Comparison of ENCODE assay signal across 9 cellular contexts in genomic region chr2:27496357-27497287, GRCh38. TPM values are rescaled to one million over a fixed set of nuclear protein-coding genes. Genes with fewer than 3 reads are reported as not detected.
DNase-seq lines count a peak whose midpoint lies in the region; ATAC-seq lines count a peak whose summit lies in the region.
"Had no signal": no experiment of that assay in that cellular context is flagged by ENCODE, and none has a peak within 500 bp of the region (broad histone marks: within the 10 kb centered on the region; RNA-seq: fewer than 3 reads in every experiment).

TSS of gene GCKR (plus strand) at chr2:27496839. CDS start at chr2:27496905, 66 bp downstream.

- no peak within 1 kb of the TSS for H3K4me3 ChIP-seq in CD4-positive, alpha-beta memory T cell (ENCODE audit: low read length in 2 of 2)
- H3K4me3 ChIP-seq in naive thymus-derived CD4-positive, alpha-beta T cell (ENCODE audit: low read length): no peak within 1 kb of the TSS

- no peaks in the 10 kb centered on the region for H3K36me3 ChIP-seq in CD4-positive, alpha-beta memory T cell (ENCODE audit: insufficient read depth, low read length)
- H3K36me3 ChIP-seq in naive thymus-derived CD4-positive, alpha-beta T cell (ENCODE audit: control insufficient read depth in 2 of 3, insufficient read depth in 3 of 3, low read length in 3 of 3): no peaks in the 10 kb centered on the region

- DNase-seq in CD4-positive, alpha-beta memory T cell: no peak
- DNase-seq in naive thymus-derived CD4-positive, alpha-beta T cell: no peak
- DNase-seq in GOT3 (lab: John Stamatoyannopoulos, UW): no peak
- DNase-seq in superior temporal gyrus (ENCODE audit: extremely low spot score): no peak
- no peak for DNase-seq in mesenteric fat pad (ENCODE audit: low spot score)

- H3K9me3 Mint-ChIP-seq in CD4-positive, alpha-beta memory T cell: no peaks in the 10 kb centered on the region
- no peaks in the 10 kb centered on the region for H3K9me3 Mint-ChIP-seq in IgD-negative memory B cell
- H3K9me3 Mint-ChIP-seq in dendritic cell treated with granulocyte-macrophage colony-stimulating factor and Interleukin-4, amounts not matched to agents 40 ng/mL and 50 ng/mL, for 4 days: no peaks in the 10 kb centered on the region
- H3K9me3 Mint-ChIP-seq in naive thymus-derived CD4-positive, alpha-beta T cell: peaks cover 0 to 2% (median 0%) of the 10 kb centered on the region in 11 donors

- H3K4me1 Mint-ChIP-seq in CD4-positive, alpha-beta memory T cell: peaks cover 2 to 13% (median 8%) of the 10 kb centered on the region in 4 donors
- H3K4me1 Mint-ChIP-seq in IgD-negative memory B cell: peaks cover 3 to 8% (median 5%) of the 10 kb centered on the region in 3 donors
- peaks cover 50% of the 10 kb centered on the region for H3K4me1 Mint-ChIP-seq in dendritic cell treated with granulocyte-macrophage colony-stimulating factor and Interleukin-4, amounts not matched to agents 40 ng/mL and 50 ng/mL, for 4 days (ENCODE audit: low read depth)
- H3K4me1 Mint-ChIP-seq in naive thymus-derived CD4-positive, alpha-beta T cell: peaks cover 6 to 17% (median 8%) of the 10 kb centered on the region in 7 donors

- CTCF ChIA-PET in CD4-positive, alpha-beta memory T cell (lab: Charles Lee; ENCODE audit: partially characterized antibody): no interaction called here
- CTCF ChIA-PET in naive thymus-derived CD4-positive, alpha-beta T cell (lab: Charles Lee): no interaction called here

- peaks cover 31% of the 10 kb centered on the region for H3K27me3 ChIP-seq in CD4-positive, alpha-beta memory T cell (ENCODE audit: insufficient read depth, low read length)
- H3K27me3 ChIP-seq in naive thymus-derived CD4-positive, alpha-beta T cell (ENCODE audit: control insufficient read depth in 2 of 2, insufficient read depth in 2 of 2, low read length in 2 of 2): peaks cover 7 to 9% of the 10 kb centered on the region in 2 donors

- H3K36me3 Mint-ChIP-seq in CD4-positive, alpha-beta memory T cell: no peaks in the 10 kb centered on the region
- H3K36me3 Mint-ChIP-seq in IgD-negative memory B cell: no peaks in the 10 kb centered on the region
- no peaks in the 10 kb centered on the region for H3K36me3 Mint-ChIP-seq in dendritic cell treated with granulocyte-macrophage colony-stimulating factor and Interleukin-4, amounts not matched to agents 40 ng/mL and 50 ng/mL, for 4 days (ENCODE audit: low read depth)
- H3K36me3 Mint-ChIP-seq in naive thymus-derived CD4-positive, alpha-beta T cell: peaks cover 0 to 5% (median 0%) of the 10 kb centered on the region in 5 donors

- POLR2A ChIA-PET in CD4-positive, alpha-beta memory T cell (lab: Charles Lee; ENCODE audit: partially characterized antibody): interaction anchor here (1.3 kb wide), 1 partner anchor 69 kb away, joined by 3 read pairs; no protein-coding TSS in a partner anchor
- POLR2A ChIA-PET in naive thymus-derived CD4-positive, alpha-beta T cell (lab: Charles Lee): no interaction called here

- intact Hi-C loops in CD4-positive, alpha-beta memory T cell (cut with micrococcal nuclease): no loop called here
- intact Hi-C loops in dendritic cell treated with granulocyte-macrophage colony-stimulating factor and Interleukin-4, amounts not matched to agents 40 ng/mL and 50 ng/mL, for 4 days (cut with micrococcal nuclease): no loop called here
- intact Hi-C loops in naive thymus-derived CD4-positive, alpha-beta T cell (cut with micrococcal nuclease): no loop called here

- ATAC-seq in naive thymus-derived CD4-positive, alpha-beta T cell: peak; percentile 69
- ATAC-seq in GM19463 (IDR thresholded peaks at IDR 0.05; ENCODE audit: unreplicated experiment): no peak

- H3K27me3 Mint-ChIP-seq in CD4-positive, alpha-beta memory T cell: peaks cover 35 to 36% of the 10 kb centered on the region in 2 donors
- peaks cover 42% of the 10 kb centered on the region for H3K27me3 Mint-ChIP-seq in IgD-negative memory B cell
- H3K27me3 Mint-ChIP-seq in dendritic cell treated with granulocyte-macrophage colony-stimulating factor and Interleukin-4, amounts not matched to agents 40 ng/mL and 50 ng/mL, for 4 days: peaks cover 69% of the 10 kb centered on the region
- H3K27me3 Mint-ChIP-seq in naive thymus-derived CD4-positive, alpha-beta T cell: peaks cover 46 to 62% (median 51%) of the 10 kb centered on the region in 5 donors

- no peak within 1 kb of the TSS for H3K27ac ChIP-seq in CD4-positive, alpha-beta memory T cell (ENCODE audit: low read depth, low read length)
- H3K27ac ChIP-seq in naive thymus-derived CD4-positive, alpha-beta T cell (ENCODE audit: low read depth, low read length): no peak within 1 kb of the TSS
- H3K27ac ChIP-seq: SJSA1 had no signal

- H3K9me3 ChIP-seq in CD4-positive, alpha-beta memory T cell (ENCODE audit: control insufficient read depth in 1 of 2, low read length in 2 of 2): no peaks in the 10 kb centered on the region
- no peaks in the 10 kb centered on the region for H3K9me3 ChIP-seq in naive thymus-derived CD4-positive, alpha-beta T cell (ENCODE audit: control insufficient read depth in 2 of 3, low read length in 3 of 3)
- H3K9me3 ChIP-seq: SJSA1 had no signal

- H3K27ac Mint-ChIP-seq in CD4-positive, alpha-beta memory T cell: peak within 1 kb of the TSS in 4 of 7 donors; percentile 1 to 74 (median 14)
- H3K27ac Mint-ChIP-seq in IgD-negative memory B cell: peak within 1 kb of the TSS in 1 of 3 donors; percentile 41
- H3K27ac Mint-ChIP-seq in dendritic cell treated with granulocyte-macrophage colony-stimulating factor and Interleukin-4, amounts not matched to agents 40 ng/mL and 50 ng/mL, for 4 days: peak within 1 kb of the TSS; percentile 46
- H3K27ac Mint-ChIP-seq in naive thymus-derived CD4-positive, alpha-beta T cell: no peak within 1 kb of the TSS

- H3K4me3 Mint-ChIP-seq in CD4-positive, alpha-beta memory T cell: peak within 1 kb of the TSS; percentile 44 to 84 (median 72)
- peak within 1 kb of the TSS; percentile 2 to 72 (median 56) for H3K4me3 Mint-ChIP-seq in IgD-negative memory B cell
- H3K4me3 Mint-ChIP-seq in dendritic cell treated with granulocyte-macrophage colony-stimulating factor and Interleukin-4, amounts not matched to agents 40 ng/mL and 50 ng/mL, for 4 days: no peak within 1 kb of the TSS
- peak within 1 kb of the TSS; percentile 36 to 87 (median 72) for H3K4me3 Mint-ChIP-seq in naive thymus-derived CD4-positive, alpha-beta T cell

- H3K4me1 ChIP-seq in CD4-positive, alpha-beta memory T cell (ENCODE audit: insufficient read depth, low read length): peaks cover 11% of the 10 kb centered on the region
- H3K4me1 ChIP-seq in naive thymus-derived CD4-positive, alpha-beta T cell (ENCODE audit: control insufficient read depth in 2 of 2, insufficient read depth in 2 of 2, low read length in 2 of 2): peaks cover 0 to 4% of the 10 kb centered on the region in 2 donors

RNA-seq across cellular contexts. Expression of gene GCKR, which starts in this region (rescaled TPM):
- total RNA-seq in CD4-positive, alpha-beta memory T cell: not detected
- not detected for polyA plus RNA-seq in CD4-positive, alpha-beta memory T cell
- polyA plus RNA-seq in IgD-negative memory B cell: not detected
- not detected for total RNA-seq in naive thymus-derived CD4-positive, alpha-beta T cell
- not detected for polyA plus RNA-seq in naive thymus-derived CD4-positive, alpha-beta T cell
- 4.2 TPM for total RNA-seq in mesenteric fat pad
- total RNA-seq: SJSA1 had no signal

Comparison
In these comparisons a context has a peak if more than half of its experiments do, and no peak if none do; other contexts are left out.
1. Peak in ATAC-seq in naive thymus-derived CD4-positive, alpha-beta T cell; RNA of the gene not detected or under 1 TPM.
2. H3K27ac Mint-ChIP-seq: peak in CD4-positive, alpha-beta memory T cell (4 of 7) and dendritic cell treated with granulocyte-macrophage colony-stimulating factor and Interleukin-4, amounts not matched to agents 40 ng/mL and 50 ng/mL, for 4 days (single experiment); none in naive thymus-derived CD4-positive, alpha-beta T cell (0 of 9).